ENCODE assay signal across 11 cellular contexts in genomic region chr15:100931143-100931890, GRCh38. TPM values are rescaled to one million over a fixed set of nuclear protein-coding genes. Genes with fewer than 3 reads are reported as not detected.
A peak's percentile ranks its signal among the peaks of the same experiment; 100 is the strongest.
DNase-seq lines count a peak whose midpoint lies in the region; ATAC-seq and TF ChIP-seq lines count a peak whose summit lies in the region.
"Had no signal": no experiment of that assay in that cellular context is flagged by ENCODE, and none has a peak within 500 bp of the region (broad histone marks: within the 10 kb centered on the region; RNA-seq: fewer than 3 reads in every experiment).

No MANE protein-coding gene starts in this region.

- H3K27me3 ChIP-seq in transverse colon (no peaks in the 10 kb centered on the region), SJCRH30 (no peaks in the 10 kb centered on the region)
- H3K27me3 ChIP-seq: heart right ventricle had no signal

- DNase-seq in transverse colon (peak; percentile 64), SJCRH30 (no peak), left ventricle myocardium superior (no peak), T-helper 2 cell (no peak)
- DNase-seq: anterior cingulate cortex; effector memory CD8-positive, alpha-beta T cell; heart right ventricle; WERI-Rb-1 had no signal

- WGBS in transverse colon (ENCODE audit: low coverage in 1 of 2), 2 donors = 80 to 100% methylated on average over 3 to 15 of the region's 15 CpGs

- in situ Hi-C loops in transverse colon (cut with MboI; ENCODE audit: low pct_ligation_motif_present in 1 of 4, low pct_unique_long_range_greater_than_20kb in 1 of 4, low sequenced_read_pairs in 3 of 4) = no loop called here

- H3K36me3 ChIP-seq in transverse colon (peaks cover 0 to 3% (median 0%) of the 10 kb centered on the region in 4 donors), SJCRH30 (no peaks in the 10 kb centered on the region; the same call in 1 of the 2 replicates)
- H3K36me3 ChIP-seq: WERI-Rb-1 had no signal

- ATAC-seq in GM18873 (IDR thresholded peaks at IDR 0.05; ENCODE audit: low FRiP score, unreplicated experiment) (peak; percentile 44), HG02571 (IDR thresholded peaks at IDR 0.05; ENCODE audit: unreplicated experiment) (peak; percentile 58), HG03520 (IDR thresholded peaks at IDR 0.05; ENCODE audit: unreplicated experiment) (peak; percentile 49), left ventricle myocardium superior (no peak)
- ATAC-seq: effector memory CD8-positive, alpha-beta T cell; heart right ventricle had no signal

- H3K4me1 ChIP-seq in transverse colon = peaks cover 0 to 10% (median 4%) of the 10 kb centered on the region in 4 donors
- H3K4me1 ChIP-seq in SJCRH30 = no peaks in the 10 kb centered on the region

- H3K9me3 ChIP-seq in transverse colon (no peaks in the 10 kb centered on the region), SJCRH30 (replicated peaks) (no peaks in the 10 kb centered on the region)

- TF ChIP-seq POLR2A in transverse colon (IDR thresholded peaks at IDR 0.05) = no peak

- intact Hi-C loops in transverse colon (cut with DNase I; ENCODE audit: low total_unique reads) (no loop called here), left ventricle myocardium superior (cut with micrococcal nuclease) (no loop called here)

- TF ChIP-seq CTCF in transverse colon (IDR thresholded peaks at IDR 0.05) = no peak

- H3K27ac ChIP-seq in transverse colon = peak overlapping the region in 1 of 4 donors; percentile 28
- no peak overlapping the region for H3K27ac ChIP-seq in SJCRH30
- H3K27ac ChIP-seq: heart right ventricle had no signal

- H3K4me3 ChIP-seq in transverse colon (no peak overlapping the region), SJCRH30 (no peak overlapping the region)
- H3K4me3 ChIP-seq: heart right ventricle had no signal

- TF ChIP-seq EP300 in transverse colon (IDR thresholded peaks at IDR 0.05; ENCODE audit: low read depth) = no peak

RNA-seq across cellular contexts. Expression of gene LRRK1, which starts 12.2 kb away (rescaled TPM):
- 100 to 1,000 TPM in 2 of 4 donors, 10 to 100 TPM in 2; 52.7 to 107 (median 82.7) TPM for total RNA-seq in transverse colon
- 5.5 and 5.8 TPM in 2 replicates for total RNA-seq in SJCRH30 (2014; rRNA removed; shearing (Covaris generic))
- 2.3 TPM for total RNA-seq in left ventricle myocardium superior

RNA-seq across cellular contexts. Expression of gene ALDH1A3, which starts 51.7 kb away (rescaled TPM):
- total RNA-seq in transverse colon (10 to 100 TPM in 3 of 4 donors, 1 to 10 TPM in 1; 6.7 to 39.4 (median 17.9) TPM), left ventricle myocardium superior (6.8 TPM)
- 148 and 154 TPM in 2 replicates for total RNA-seq in SJCRH30 (2014; rRNA removed; shearing (Covaris generic))
